Comparison of ENCODE assay signal across 11 cellular contexts in the genomic region with DNA sequence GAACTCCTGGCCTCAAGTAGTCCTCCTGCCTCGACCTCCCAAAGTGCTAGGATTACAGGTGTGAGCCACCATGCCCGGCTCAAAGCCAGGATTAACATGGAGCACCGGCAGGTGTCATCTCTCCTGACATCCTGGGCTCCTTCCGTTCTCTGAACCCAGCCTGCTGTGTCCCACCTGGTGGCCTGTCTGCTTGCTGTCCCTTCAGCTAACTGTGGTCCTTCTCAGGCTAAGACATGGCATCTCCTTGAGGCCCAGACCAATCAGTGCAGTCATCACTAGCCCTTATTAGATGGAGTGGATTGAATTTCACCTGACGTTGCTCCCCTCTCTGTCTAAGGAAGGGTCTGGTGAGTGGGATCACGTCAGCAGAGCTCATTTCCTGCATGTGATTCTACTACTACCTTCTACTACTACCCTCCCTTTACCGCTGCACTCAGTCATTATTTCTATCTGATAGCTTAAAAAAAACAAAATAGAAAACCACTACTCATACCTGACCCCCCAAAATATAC. TPM values are rescaled to one million over a fixed set of nuclear protein-coding genes. Genes with fewer than 3 reads are reported as not detected.
DNase-seq lines count a peak whose midpoint lies in the region; ATAC-seq, FAIRE-seq and TF ChIP-seq lines count a peak whose summit lies in the region.
"Had no signal": no experiment of that assay in that cellular context is flagged by ENCODE, and none has a peak within 500 bp of the region (broad histone marks: within the 10 kb centered on the region; RNA-seq: fewer than 3 reads in every experiment).

No MANE protein-coding gene starts in this region.

- no peak for TF ChIP-seq EP300 in H1 (IDR thresholded peaks at IDR 0.05; ENCODE audit: borderline replicate concordance in 1 of 2, low read depth in 2 of 2, low read length in 2 of 2)

- H3K9me3 Mint-ChIP-seq in nephron, result peaks cover 37% of the 10 kb centered on the region
- peaks cover 5% of the 10 kb centered on the region for H3K9me3 Mint-ChIP-seq in activated T-helper 17 cell treated with anti-CD3 and anti-CD28 coated beads, Interleukin-2, amount 50 U/mL, for 72 hours
- peaks cover 30% of the 10 kb centered on the region for H3K9me3 Mint-ChIP-seq in WTC11

- H3K4ac ChIP-seq in H1 (replicated peaks; ENCODE audit: insufficient read length, low read depth, low read length), result no peak overlapping the region

- H3K23ac ChIP-seq in H1 (ENCODE audit: insufficient read length), result no peak overlapping the region

- no peaks in the 10 kb centered on the region for H3K36me3 ChIP-seq in H1 (ENCODE audit: control insufficient read depth in 2 of 4, insufficient read depth in 4 of 4, low read length in 3 of 4)

- H2AFZ ChIP-seq in H1 (ENCODE audit: low read length), result no peak overlapping the region

- CTCF ChIA-PET in H1 (lab: Charles Lee; ENCODE audit: partially characterized antibody), result interaction anchor here (1.0 to 1.6 kb wide), 8 partner anchors 14 to 199 kb away, joined by 3 to 6 read pairs (median 4); no protein-coding TSS in a partner anchor
- CTCF ChIA-PET in WTC11 (lab: Charles Lee), result interaction anchor here (0.9 to 1.8 kb wide), 2 partner anchors 119 to 284 kb away, joined by 4 read pairs; no protein-coding TSS in a partner anchor

- FAIRE-seq in H1 (lab: Jason Lieb, UNC), result no peak

- H2BK5ac ChIP-seq in H1 (ENCODE audit: low read depth, low read length), result no peak overlapping the region

- H3K27ac Mint-ChIP-seq in nephron (peak overlapping the region; percentile 24 to 69 (median 35)), WTC11 (no peak overlapping the region)
- no peak overlapping the region for H3K27ac Mint-ChIP-seq in activated T-helper 17 cell treated with anti-CD3 and anti-CD28 coated beads, Interleukin-2, amount 50 U/mL, for 72 hours
- H3K27ac Mint-ChIP-seq: activated naive CD4-positive, alpha-beta T cell treated with anti-CD3 and anti-CD28 coated beads for 36 hours had no signal

- H3K4me2 ChIP-seq in H1 (ENCODE audit: insufficient read depth in 1 of 2, low read depth in 2 of 2, low read length in 2 of 2), result no peak overlapping the region

- H3K4me1 ChIP-seq in H1 (replicated peaks in 1 of 4; ENCODE audit: control insufficient read depth in 3 of 4, insufficient read depth in 4 of 4, low read length in 3 of 4), result peaks cover 0 to 2% (median 0%) of the 10 kb centered on the region in 4 experiments; a peak in 1 of 7 replicates

- no peak for TF ChIP-seq POLR2A in H1 (IDR thresholded peaks at IDR 0.05; ENCODE audit: control extremely low read depth in 1 of 2, low read depth in 2 of 2, low read length in 2 of 2)

- H3K79me1 ChIP-seq in H1 (ENCODE audit: low read depth, low read length), result no peaks in the 10 kb centered on the region

- H3K79me2 ChIP-seq in H1 (ENCODE audit: control insufficient read depth in 1 of 2, insufficient read depth in 2 of 2, low read length in 2 of 2), result no peaks in the 10 kb centered on the region

- POLR2A ChIA-PET in H1 (lab: Charles Lee; ENCODE audit: partially characterized antibody), result interaction anchor here (0.8 to 0.9 kb wide), 2 partner anchors 28 to 108 kb away, joined by 3 read pairs; a partner anchor contains a TSS
- POLR2A ChIA-PET in WTC11 (lab: Charles Lee), result no interaction called here

- peaks cover 12% of the 10 kb centered on the region for H3K36me3 Mint-ChIP-seq in nephron (ENCODE audit: low read depth)
- peaks cover 2% of the 10 kb centered on the region for H3K36me3 Mint-ChIP-seq in activated T-helper 17 cell treated with anti-CD3 and anti-CD28 coated beads, Interleukin-2, amount 50 U/mL, for 72 hours (ENCODE audit: low read depth)
- H3K36me3 Mint-ChIP-seq in WTC11, result peaks cover 11% of the 10 kb centered on the region

- H3K4me3 Mint-ChIP-seq in nephron (no peak overlapping the region), WTC11 (no peak overlapping the region)
- H3K4me3 Mint-ChIP-seq in activated T-helper 17 cell treated with anti-CD3 and anti-CD28 coated beads, Interleukin-2, amount 50 U/mL, for 72 hours, result no peak overlapping the region
- H3K4me3 Mint-ChIP-seq: activated naive CD4-positive, alpha-beta T cell treated with anti-CD3 and anti-CD28 coated beads for 36 hours had no signal

- H3K27me3 ChIP-seq in H1 (replicated peaks in 1 of 4; ENCODE audit: control insufficient read depth in 3 of 4, extremely low read depth in 1 of 4, insufficient read depth in 3 of 4, low read length in 3 of 4), result no peaks in the 10 kb centered on the region

- TF ChIP-seq CTCF in 22Rv1 (IDR thresholded peaks at IDR 0.05) (no peak), H1 (IDR thresholded peaks at IDR 0.05; ENCODE audit: control extremely low read depth in 1 of 3, insufficient read depth in 1 of 3, low read depth in 1 of 3, low read length in 3 of 3) (no peak), nephron (IDR thresholded peaks at IDR 0.05; ENCODE audit: unreplicated experiment in 3 of 3) (no peak), WTC11 (IDR thresholded peaks at IDR 0.05) (no peak)

- H2AK5ac ChIP-seq in H1 (ENCODE audit: low read depth, low read length), result no peak overlapping the region

- H3K27me3 Mint-ChIP-seq in nephron (ENCODE audit: low read depth) (peaks cover 7% of the 10 kb centered on the region), WTC11 (ENCODE audit: low read depth) (peaks cover 4% of the 10 kb centered on the region; the same call in 1 of the 2 replicates)
- no peaks in the 10 kb centered on the region for H3K27me3 Mint-ChIP-seq in activated T-helper 17 cell treated with anti-CD3 and anti-CD28 coated beads, Interleukin-2, amount 50 U/mL, for 72 hours

- no peak overlapping the region for H2BK15ac ChIP-seq in H1 (ENCODE audit: low read length)

- 85% methylated on average over 7 of the region's 7 CpGs; no CpG with 5 or more reads in 1 of the 2 experiments for WGBS in H1 (ENCODE audit: extremely low coverage in 1 of 2, insufficient coverage in 1 of 2, insufficient read length in 1 of 2, insufficient replicate concordance in 2 of 2, low coverage in 1 of 2, low lambda C conversion rate in 2 of 2, missing lambda C conversion rate in 1 of 2), 2 experiments

- no peak overlapping the region for H3K56ac ChIP-seq in H1 (replicated peaks; ENCODE audit: insufficient read length, low read depth, low read length)

- no peaks in the 10 kb centered on the region for H3K23me2 ChIP-seq in H1 (ENCODE audit: low read depth, low read length)

- H3K9me3 ChIP-seq in H1 (ENCODE audit: insufficient read depth in 2 of 2, low read depth in 1 of 2, low read length in 1 of 2), result peaks cover 3 to 6% of the 10 kb centered on the region in 2 experiments; a peak in 2 of 4 replicates

- H3K14ac ChIP-seq in H1 (ENCODE audit: insufficient read length), result no peak overlapping the region

- peak; percentile 23 for DNase-seq in LoVo (ENCODE audit: low spot score)
- DNase-seq in H1 (ENCODE audit: low read depth in 1 of 2, low spot score in 2 of 2), result no peak
- no peak for DNase-seq in NCI-H82 (lab: John Stamatoyannopoulos, UW)
- DNase-seq in WTC11 (ENCODE audit: low spot score), result no peak
- no peak for DNase-seq in activated CD4-positive, CD25-positive, alpha-beta regulatory T cell treated with anti-CD3 and anti-CD28 coated beads, Interleukin-2, amount 50 U/mL, for 72 hours
- DNase-seq: activated naive CD4-positive, alpha-beta T cell treated with anti-CD3 and anti-CD28 coated beads for 36 hours; NCI-H1436 had no signal

- H3K27ac ChIP-seq in 22Rv1 (peak overlapping the region; percentile 30; the same call in 1 of the 2 replicates), H1 (ENCODE audit: low read depth, low read length) (no peak overlapping the region)

- H2BK20ac ChIP-seq in H1 (ENCODE audit: low read length), result peak overlapping the region; percentile 87; the same call in 1 of the 2 replicates

- H4K8ac ChIP-seq in H1 (ENCODE audit: extremely low read depth, insufficient read depth, low read length), result no peak overlapping the region

- no peak for ATAC-seq in activated T-helper 17 cell treated with anti-CD3 and anti-CD28 coated beads, Interleukin-2, amount 50 U/mL, for 72 hours (replicated peaks)
- no peak for ATAC-seq in WTC11
- ATAC-seq: activated CD4-positive, CD25-positive, alpha-beta regulatory T cell treated with anti-CD3 and anti-CD28 coated beads, Interleukin-2, amount 50 U/mL, for 24 hours had no signal

- no peaks in the 10 kb centered on the region for H4K20me1 ChIP-seq in H1 (replicated peaks in 1 of 2; ENCODE audit: control insufficient read depth in 1 of 2, insufficient read depth in 2 of 2, low read length in 2 of 2)

- no peak overlapping the region for H4K91ac ChIP-seq in H1 (replicated peaks; ENCODE audit: insufficient read length, low read length)

- H2BK12ac ChIP-seq in H1 (ENCODE audit: low read depth, low read length), result no peak overlapping the region

- no peak overlapping the region for H2BK120ac ChIP-seq in H1 (replicated peaks; ENCODE audit: low read depth, low read length)

- no peak overlapping the region for H4K5ac ChIP-seq in H1 (ENCODE audit: insufficient read length, low read depth, low read length)

- no peak overlapping the region; the same call in 1 of the 2 replicates for H3K18ac ChIP-seq in H1 (ENCODE audit: extremely low read depth, low read length)

- H3K4me1 Mint-ChIP-seq in nephron (peaks cover 10% of the 10 kb centered on the region), WTC11 (peaks cover 11% of the 10 kb centered on the region; the same call in 1 of the 2 replicates)
- H3K4me1 Mint-ChIP-seq in activated T-helper 17 cell treated with anti-CD3 and anti-CD28 coated beads, Interleukin-2, amount 50 U/mL, for 72 hours, result peaks cover 4% of the 10 kb centered on the region

- TF ChIP-seq RAD21 in H1 (IDR thresholded peaks at IDR 0.05 in 1 of 2, conservative IDR thresholded peaks at IDR 0.05 in 1 of 2; ENCODE audit: low read depth in 2 of 2, low read length in 2 of 2), result no peak

- no peak overlapping the region for H3K4me3 ChIP-seq in H1 (ENCODE audit: extremely low read depth in 1 of 4, insufficient read depth in 2 of 4, low read depth in 3 of 4, low read length in 4 of 4)

- no peak overlapping the region for H3K9ac ChIP-seq in H1 (replicated peaks in 1 of 4; ENCODE audit: extremely low read depth in 1 of 4, low read depth in 3 of 4, low read length in 3 of 4)

TF ChIP-seq in H1, 55 proteins besides CTCF, POLR2A, EP300 and RAD21 (continues in another document):
- no peak for TF ChIP-seq RXRA (IDR thresholded peaks at IDR 0.05; ENCODE audit: insufficient read depth, low read depth, low read length)

RNA-seq across cellular contexts. Expression of a gene that starts 28.0 kb away (rescaled TPM):
- total RNA-seq in H1 (2021; fragmentation: NEBNext Ultra II Directional; extraction: Animal tissue kit (Norgen Biotek cat#: 25700)), result 13.5 and 13.9 TPM in 2 replicates
- polyA plus RNA-seq in H1 (2011; rRNA removed), result 3.7 TPM in 2 replicates
- 3.4 TPM for polyA plus RNA-seq in H1 (2011; cell fraction: cytosol; rRNA removed)
- 8.0 TPM for polyA plus RNA-seq in H1 (2011; cell fraction: nucleus; rRNA removed)
- polyA plus RNA-seq in H1 (2012, experiment 1 of 2), result 4.8 to 6.4 TPM (median 5.5 TPM) in 4 replicates
- 2.3 TPM for polyA plus RNA-seq in H1 (2012, experiment 2 of 2)
- 6.1 TPM for polyA plus RNA-seq in H1 (2013, experiment 1 of 2)
- polyA plus RNA-seq in H1 (2013, experiment 2 of 2), result 5.8 TPM
- polyA minus RNA-seq in H1 (2011; rRNA and poly(A)+ RNA removed), result 8.9 and 9.5 TPM in 2 replicates
- 5.3 TPM for polyA minus RNA-seq in H1 (2011; cell fraction: cytosol; rRNA and poly(A)+ RNA removed)
- 6.2 TPM for polyA minus RNA-seq in H1 (2011; cell fraction: nucleus; rRNA and poly(A)+ RNA removed)
- 10 to 100 TPM; 28.0 to 32.0 TPM for total RNA-seq in activated T-helper 17 cell treated with anti-CD3 and anti-CD28 coated beads, Interleukin-2, amount 50 U/mL, for 72 hours
- 11.8 to 15.3 TPM (median 12.4 TPM) in 3 replicates for total RNA-seq in WTC11 (2021)

Comparison
In these comparisons a context has a peak if more than half of its experiments do, and no peak if none do; other contexts are left out.
1. H3K27ac Mint-ChIP-seq: peak in nephron (3 of 3); none in activated T-helper 17 cell treated with anti-CD3 and anti-CD28 coated beads, Interleukin-2, amount 50 U/mL, for 72 hours (single experiment) and WTC11 (single experiment).